ENCODE assay signal across 8 cellular contexts in the genomic region with DNA sequence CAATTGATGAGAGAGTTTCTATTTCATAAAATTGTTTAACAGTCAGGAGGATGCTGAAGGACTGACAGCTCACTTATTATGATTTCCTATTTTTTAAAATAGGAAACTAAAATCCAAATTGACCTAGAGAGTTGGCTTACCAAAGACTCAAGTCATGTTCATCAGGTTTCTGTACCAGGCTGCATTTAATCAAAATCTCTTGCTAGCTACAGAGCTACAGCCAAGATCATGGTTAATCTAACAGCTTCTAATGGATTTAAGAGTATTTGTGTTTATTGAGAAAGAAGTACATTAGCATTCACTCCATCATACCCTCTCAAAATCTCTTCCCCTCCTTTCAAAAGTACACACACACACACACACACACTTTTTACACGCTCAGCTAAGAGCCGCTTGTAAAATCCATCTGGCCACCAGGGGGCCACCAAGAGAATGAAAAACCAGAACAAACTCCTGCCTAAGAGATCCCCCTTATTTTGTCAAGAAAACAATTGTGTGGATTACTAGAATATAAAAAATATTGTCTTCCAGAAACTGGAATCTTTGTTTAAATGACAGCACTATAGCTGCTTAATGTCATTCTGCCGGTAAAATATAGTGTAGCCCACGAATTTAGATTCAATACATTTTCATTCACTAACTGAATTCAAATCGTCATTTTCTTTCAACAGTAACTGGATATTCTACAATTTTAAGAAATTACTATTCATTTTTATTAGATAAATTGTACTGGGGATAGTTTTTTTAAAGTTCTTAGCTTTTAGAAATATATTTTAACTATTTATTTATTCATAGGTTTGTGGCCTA.
DNase-seq lines count a peak whose midpoint lies in the region; ATAC-seq and TF ChIP-seq lines count a peak whose summit lies in the region.

No MANE protein-coding gene starts in this region.

- peaks cover 0 to 5% of the 10 kb centered on the region in 2 donors for H3K9me3 ChIP-seq in ascending aorta

- H3K79me2 ChIP-seq in KMS-11 (ENCODE audit: insufficient read depth, low read depth) = no peaks in the 10 kb centered on the region

- H3K4me2 ChIP-seq in KMS-11 = no peak overlapping the region

- H3K36me3 Mint-ChIP-seq in T-helper 2 cell treated with Interferon-gamma antibody and Interleukin-4, amounts not matched to agents 5 μg/mL and 100 μg/mL, for 36 hours (ENCODE audit: low read depth) = peaks cover 10% of the 10 kb centered on the region

- H3K27me3 Mint-ChIP-seq in T-helper 2 cell treated with Interferon-gamma antibody and Interleukin-4, amounts not matched to agents 5 μg/mL and 100 μg/mL, for 36 hours (ENCODE audit: low read depth) = no peaks in the 10 kb centered on the region

- H3K4me1 ChIP-seq in KMS-11 (ENCODE audit: low read depth, poor library complexity, severe bottlenecking) (no peaks in the 10 kb centered on the region), ascending aorta (no peaks in the 10 kb centered on the region)

- intact Hi-C loops in ascending aorta (cut with DNase I) = loop anchor here (2.0 to 5.0 kb wide), 3 partner anchors 331 to 759 kb away; no protein-coding TSS in a partner anchor

- H3K36me3 ChIP-seq in KMS-11 (ENCODE audit: insufficient read depth) = no peaks in the 10 kb centered on the region
- no peaks in the 10 kb centered on the region for H3K36me3 ChIP-seq in ascending aorta

- no peak overlapping the region for H3K4me3 Mint-ChIP-seq in T-helper 2 cell treated with Interferon-gamma antibody and Interleukin-4, amounts not matched to agents 5 μg/mL and 100 μg/mL, for 36 hours

- peaks cover 15% of the 10 kb centered on the region for H3K9me3 Mint-ChIP-seq in T-helper 2 cell treated with Interferon-gamma antibody and Interleukin-4, amounts not matched to agents 5 μg/mL and 100 μg/mL, for 36 hours

- peaks cover 9% of the 10 kb centered on the region for H3K4me1 Mint-ChIP-seq in T-helper 2 cell treated with Interferon-gamma antibody and Interleukin-4, amounts not matched to agents 5 μg/mL and 100 μg/mL, for 36 hours (ENCODE audit: low read depth)

- DNase-seq in COLO668 (lab: John Stamatoyannopoulos, UW; ENCODE audit: unreplicated experiment) (peak; percentile 78), GM20000 (ENCODE audit: low spot score) (peak; percentile 36), ascending aorta (ENCODE audit: low spot score in 2 of 2) (peak in 1 of 2 donors; percentile 85), hepatic stellate cell (ENCODE audit: low spot score) (peak; percentile 27), skeletal muscle cell (ENCODE audit: low read depth) (peak; percentile 20)
- DNase-seq in T-helper 2 cell treated with Interferon-gamma antibody and Interleukin-4, amounts not matched to agents 5 μg/mL and 100 μg/mL, for 36 hours (ENCODE audit: low spot score) = peak; percentile 41

- no peaks in the 10 kb centered on the region for H3K27me3 ChIP-seq in KMS-11 (ENCODE audit: insufficient read depth, low read depth)
- no peaks in the 10 kb centered on the region for H3K27me3 ChIP-seq in ascending aorta

- H3K9ac ChIP-seq in KMS-11 = no peak overlapping the region

- TF ChIP-seq CTCF in GM20000 (IDR thresholded peaks at IDR 0.05; ENCODE audit: extremely low read depth, missing control alignments) (peak; percentile 46), KMS-11 (conservative IDR thresholded peaks at IDR 0.05; ENCODE audit: low read depth, low read length) (peak; percentile 89), ascending aorta (IDR thresholded peaks at IDR 0.05) (peak; percentile 60 to 81 (median 63))

- H3K27ac ChIP-seq in KMS-11 (no peak overlapping the region), ascending aorta (no peak overlapping the region)

- no peak overlapping the region for H3K27ac Mint-ChIP-seq in T-helper 2 cell treated with Interferon-gamma antibody and Interleukin-4, amounts not matched to agents 5 μg/mL and 100 μg/mL, for 36 hours

- no peak for ATAC-seq in esophagus mucosa

- no peak overlapping the region for H2AFZ ChIP-seq in KMS-11 (ENCODE audit: low read depth)

- H3K4me3 ChIP-seq in KMS-11 (IDR thresholded peaks at IDR 0.05; ENCODE audit: insufficient read depth, low read depth, low read length) (no peak overlapping the region), ascending aorta (no peak overlapping the region), skeletal muscle cell (ENCODE audit: low read depth, low read length) (no peak overlapping the region)

- H4K20me1 ChIP-seq in KMS-11 (ENCODE audit: insufficient read depth) = no peaks in the 10 kb centered on the region
